1 cellular context compared by ENCODE assay signal in the genomic region with DNA sequence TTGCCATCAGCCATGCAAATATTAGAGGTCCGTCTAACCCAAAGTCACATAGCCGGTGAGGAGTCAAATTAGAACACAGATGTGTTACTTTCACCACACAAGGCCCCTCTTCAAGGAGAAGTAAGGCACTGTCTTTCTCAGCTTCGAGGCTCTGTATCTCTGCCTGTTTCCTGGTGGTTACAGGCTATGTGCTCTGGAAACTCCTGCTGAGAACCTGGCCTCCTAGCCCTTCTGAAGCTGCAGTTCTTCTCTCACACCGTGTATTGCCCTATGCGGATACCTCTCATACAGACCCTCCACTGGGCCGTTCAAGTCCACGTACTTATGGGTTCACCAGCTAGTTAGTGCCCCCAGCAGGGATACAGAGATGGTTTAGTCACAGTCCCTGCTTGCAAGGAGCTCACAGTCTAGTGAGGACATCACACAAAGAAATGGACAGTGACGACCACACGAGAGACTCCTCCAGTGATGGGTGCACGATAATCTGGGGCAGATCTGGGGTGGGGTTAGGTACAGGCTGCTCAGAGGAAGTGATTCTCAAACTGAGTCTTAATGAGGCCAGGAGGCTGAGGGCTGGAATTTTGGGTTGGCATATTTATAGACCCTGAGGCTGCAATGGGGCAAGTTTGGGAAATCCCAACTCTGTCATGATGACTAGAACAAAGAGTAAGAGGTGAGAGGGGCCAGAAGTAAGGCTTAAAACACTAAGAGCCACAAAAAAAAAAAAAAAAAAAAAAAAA.
TF ChIP-seq lines count a peak whose summit lies in the region.

No MANE protein-coding gene starts in this region.

TF ChIP-seq in GM12878, 131 proteins besides CTCF, POLR2A, EP300 and RAD21 (continued from another document and continues in another):
- TF ChIP-seq, protein P1, sequence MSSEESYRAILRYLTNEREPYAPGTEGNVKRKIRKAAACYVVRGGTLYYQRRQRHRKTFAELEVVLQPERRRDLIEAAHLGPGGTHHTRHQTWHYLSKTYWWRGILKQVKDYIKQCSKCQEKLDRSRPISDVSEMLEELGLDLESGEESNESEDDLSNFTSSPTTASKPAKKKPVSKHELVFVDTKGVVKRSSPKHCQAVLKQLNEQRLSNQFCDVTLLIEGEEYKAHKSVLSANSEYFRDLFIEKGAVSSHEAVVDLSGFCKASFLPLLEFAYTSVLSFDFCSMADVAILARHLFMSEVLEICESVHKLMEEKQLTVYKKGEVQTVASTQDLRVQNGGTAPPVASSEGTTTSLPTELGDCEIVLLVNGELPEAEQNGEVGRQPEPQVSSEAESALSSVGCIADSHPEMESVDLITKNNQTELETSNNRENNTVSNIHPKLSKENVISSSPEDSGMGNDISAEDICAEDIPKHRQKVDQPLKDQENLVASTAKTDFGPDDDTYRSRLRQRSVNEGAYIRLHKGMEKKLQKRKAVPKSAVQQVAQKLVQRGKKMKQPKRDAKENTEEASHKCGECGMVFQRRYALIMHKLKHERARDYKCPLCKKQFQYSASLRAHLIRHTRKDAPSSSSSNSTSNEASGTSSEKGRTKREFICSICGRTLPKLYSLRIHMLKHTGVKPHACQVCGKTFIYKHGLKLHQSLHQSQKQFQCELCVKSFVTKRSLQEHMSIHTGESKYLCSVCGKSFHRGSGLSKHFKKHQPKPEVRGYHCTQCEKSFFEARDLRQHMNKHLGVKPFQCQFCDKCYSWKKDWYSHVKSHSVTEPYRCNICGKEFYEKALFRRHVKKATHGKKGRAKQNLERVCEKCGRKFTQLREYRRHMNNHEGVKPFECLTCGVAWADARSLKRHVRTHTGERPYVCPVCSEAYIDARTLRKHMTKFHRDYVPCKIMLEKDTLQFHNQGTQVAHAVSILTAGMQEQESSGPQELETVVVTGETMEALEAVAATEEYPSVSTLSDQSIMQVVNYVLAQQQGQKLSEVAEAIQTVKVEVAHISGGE (CRISPR knock-in tag; IDR thresholded peaks at IDR 0.05) = no peak
- TF ChIP-seq SP1 (IDR thresholded peaks at IDR 0.05; ENCODE audit: low read depth, low read length) (peak; percentile 34), PAX8 (IDR thresholded peaks at IDR 0.05) (no peak), PAX5 (IDR thresholded peaks at IDR 0.05; ENCODE audit: borderline replicate concordance, low read depth, low read length) (peak; percentile 39; the same call in 1 of the 2 replicates), PML (IDR thresholded peaks at IDR 0.05; ENCODE audit: low read length) (peak; percentile 60), POLR2AphosphoS2 (IDR thresholded peaks at IDR 0.05; ENCODE audit: low read depth, low read length) (no peak), NFIC (IDR thresholded peaks at IDR 0.05; ENCODE audit: low read depth, low read length) (peak; percentile 82), LARP7 (IDR thresholded peaks at IDR 0.05) (peak; percentile 50; the same call in 1 of the 2 replicates), NFYA (IDR thresholded peaks at IDR 0.05; ENCODE audit: borderline replicate concordance, low read depth, low read length) (no peak), STAT1 (conservative IDR thresholded peaks at IDR 0.05) (0 out of 2 replicates have a peak, but pooled peaks have one; percentile 45), SRF (IDR thresholded peaks at IDR 0.05; ENCODE audit: low read depth in 2 of 2, low read length in 2 of 2) (no peak), ESRRA (IDR thresholded peaks at IDR 0.05; ENCODE audit: low read length) (no peak), STAT3 (IDR thresholded peaks at IDR 0.05; ENCODE audit: low read depth, low read length) (0 out of 2 replicates have a peak, but pooled peaks have one; percentile 25), BRCA1 (IDR thresholded peaks at IDR 0.05; ENCODE audit: low read depth, low read length) (no peak), SMAD5 (IDR thresholded peaks at IDR 0.05; ENCODE audit: low read depth) (peak; percentile 66; the same call in 1 of the 2 replicates), YY1 (IDR thresholded peaks at IDR 0.05; ENCODE audit: low read depth, low read length) (no peak), KLF5 (IDR thresholded peaks at IDR 0.05; ENCODE audit: partially characterized antibody) (peak; percentile 26), MTA2 (IDR thresholded peaks at IDR 0.05; ENCODE audit: low read depth) (peak; percentile 82), CHD4 (IDR thresholded peaks at IDR 0.05) (no peak), CREB1 (IDR thresholded peaks at IDR 0.05; ENCODE audit: low read depth) (peak; percentile 62), CREM (IDR thresholded peaks at IDR 0.05; ENCODE audit: low read depth) (peak; percentile 50), BHLHE40 (IDR thresholded peaks at IDR 0.05; ENCODE audit: borderline replicate concordance in 1 of 2, low read depth in 2 of 2, low read length in 1 of 2) (peak; percentile 26 to 39; a peak in 2 of 4 replicates), JUNB (IDR thresholded peaks at IDR 0.05) (peak; percentile 77), HDAC2 (IDR thresholded peaks at IDR 0.05) (no peak), RELA (IDR thresholded peaks at IDR 0.05; ENCODE audit: borderline replicate concordance, partially characterized antibody) (peak; percentile 91), IRF4 (IDR thresholded peaks at IDR 0.05; ENCODE audit: low read depth, low read length) (peak; percentile 73)
- TF ChIP-seq, protein P2, sequence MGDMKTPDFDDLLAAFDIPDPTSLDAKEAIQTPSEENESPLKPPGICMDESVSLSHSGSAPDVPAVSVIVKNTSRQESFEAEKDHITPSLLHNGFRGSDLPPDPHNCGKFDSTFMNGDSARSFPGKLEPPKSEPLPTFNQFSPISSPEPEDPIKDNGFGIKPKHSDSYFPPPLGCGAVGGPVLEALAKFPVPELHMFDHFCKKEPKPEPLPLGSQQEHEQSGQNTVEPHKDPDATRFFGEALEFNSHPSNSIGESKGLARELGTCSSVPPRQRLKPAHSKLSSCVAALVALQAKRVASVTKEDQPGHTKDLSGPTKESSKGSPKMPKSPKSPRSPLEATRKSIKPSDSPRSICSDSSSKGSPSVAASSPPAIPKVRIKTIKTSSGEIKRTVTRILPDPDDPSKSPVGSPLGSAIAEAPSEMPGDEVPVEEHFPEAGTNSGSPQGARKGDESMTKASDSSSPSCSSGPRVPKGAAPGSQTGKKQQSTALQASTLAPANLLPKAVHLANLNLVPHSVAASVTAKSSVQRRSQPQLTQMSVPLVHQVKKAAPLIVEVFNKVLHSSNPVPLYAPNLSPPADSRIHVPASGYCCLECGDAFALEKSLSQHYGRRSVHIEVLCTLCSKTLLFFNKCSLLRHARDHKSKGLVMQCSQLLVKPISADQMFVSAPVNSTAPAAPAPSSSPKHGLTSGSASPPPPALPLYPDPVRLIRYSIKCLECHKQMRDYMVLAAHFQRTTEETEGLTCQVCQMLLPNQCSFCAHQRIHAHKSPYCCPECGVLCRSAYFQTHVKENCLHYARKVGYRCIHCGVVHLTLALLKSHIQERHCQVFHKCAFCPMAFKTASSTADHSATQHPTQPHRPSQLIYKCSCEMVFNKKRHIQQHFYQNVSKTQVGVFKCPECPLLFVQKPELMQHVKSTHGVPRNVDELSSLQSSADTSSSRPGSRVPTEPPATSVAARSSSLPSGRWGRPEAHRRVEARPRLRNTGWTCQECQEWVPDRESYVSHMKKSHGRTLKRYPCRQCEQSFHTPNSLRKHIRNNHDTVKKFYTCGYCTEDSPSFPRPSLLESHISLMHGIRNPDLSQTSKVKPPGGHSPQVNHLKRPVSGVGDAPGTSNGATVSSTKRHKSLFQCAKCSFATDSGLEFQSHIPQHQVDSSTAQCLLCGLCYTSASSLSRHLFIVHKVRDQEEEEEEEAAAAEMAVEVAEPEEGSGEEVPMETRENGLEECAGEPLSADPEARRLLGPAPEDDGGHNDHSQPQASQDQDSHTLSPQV (IDR thresholded peaks at IDR 0.05) = no peak
- TF ChIP-seq, protein P3, sequence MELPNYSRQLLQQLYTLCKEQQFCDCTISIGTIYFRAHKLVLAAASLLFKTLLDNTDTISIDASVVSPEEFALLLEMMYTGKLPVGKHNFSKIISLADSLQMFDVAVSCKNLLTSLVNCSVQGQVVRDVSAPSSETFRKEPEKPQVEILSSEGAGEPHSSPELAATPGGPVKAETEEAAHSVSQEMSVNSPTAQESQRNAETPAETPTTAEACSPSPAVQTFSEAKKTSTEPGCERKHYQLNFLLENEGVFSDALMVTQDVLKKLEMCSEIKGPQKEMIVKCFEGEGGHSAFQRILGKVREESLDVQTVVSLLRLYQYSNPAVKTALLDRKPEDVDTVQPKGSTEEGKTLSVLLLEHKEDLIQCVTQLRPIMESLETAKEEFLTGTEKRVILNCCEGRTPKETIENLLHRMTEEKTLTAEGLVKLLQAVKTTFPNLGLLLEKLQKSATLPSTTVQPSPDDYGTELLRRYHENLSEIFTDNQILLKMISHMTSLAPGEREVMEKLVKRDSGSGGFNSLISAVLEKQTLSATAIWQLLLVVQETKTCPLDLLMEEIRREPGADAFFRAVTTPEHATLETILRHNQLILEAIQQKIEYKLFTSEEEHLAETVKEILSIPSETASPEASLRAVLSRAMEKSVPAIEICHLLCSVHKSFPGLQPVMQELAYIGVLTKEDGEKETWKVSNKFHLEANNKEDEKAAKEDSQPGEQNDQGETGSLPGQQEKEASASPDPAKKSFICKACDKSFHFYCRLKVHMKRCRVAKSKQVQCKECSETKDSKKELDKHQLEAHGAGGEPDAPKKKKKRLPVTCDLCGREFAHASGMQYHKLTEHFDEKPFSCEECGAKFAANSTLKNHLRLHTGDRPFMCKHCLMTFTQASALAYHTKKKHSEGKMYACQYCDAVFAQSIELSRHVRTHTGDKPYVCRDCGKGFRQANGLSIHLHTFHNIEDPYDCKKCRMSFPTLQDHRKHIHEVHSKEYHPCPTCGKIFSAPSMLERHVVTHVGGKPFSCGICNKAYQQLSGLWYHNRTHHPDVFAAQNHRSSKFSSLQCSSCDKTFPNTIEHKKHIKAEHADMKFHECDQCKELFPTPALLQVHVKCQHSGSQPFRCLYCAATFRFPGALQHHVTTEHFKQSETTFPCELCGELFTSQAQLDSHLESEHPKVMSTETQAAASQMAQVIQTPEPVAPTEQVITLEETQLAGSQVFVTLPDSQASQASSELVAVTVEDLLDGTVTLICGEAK (IDR thresholded peaks at IDR 0.05; ENCODE audit: borderline replicate concordance) = no peak
- TF ChIP-seq, protein P4, sequence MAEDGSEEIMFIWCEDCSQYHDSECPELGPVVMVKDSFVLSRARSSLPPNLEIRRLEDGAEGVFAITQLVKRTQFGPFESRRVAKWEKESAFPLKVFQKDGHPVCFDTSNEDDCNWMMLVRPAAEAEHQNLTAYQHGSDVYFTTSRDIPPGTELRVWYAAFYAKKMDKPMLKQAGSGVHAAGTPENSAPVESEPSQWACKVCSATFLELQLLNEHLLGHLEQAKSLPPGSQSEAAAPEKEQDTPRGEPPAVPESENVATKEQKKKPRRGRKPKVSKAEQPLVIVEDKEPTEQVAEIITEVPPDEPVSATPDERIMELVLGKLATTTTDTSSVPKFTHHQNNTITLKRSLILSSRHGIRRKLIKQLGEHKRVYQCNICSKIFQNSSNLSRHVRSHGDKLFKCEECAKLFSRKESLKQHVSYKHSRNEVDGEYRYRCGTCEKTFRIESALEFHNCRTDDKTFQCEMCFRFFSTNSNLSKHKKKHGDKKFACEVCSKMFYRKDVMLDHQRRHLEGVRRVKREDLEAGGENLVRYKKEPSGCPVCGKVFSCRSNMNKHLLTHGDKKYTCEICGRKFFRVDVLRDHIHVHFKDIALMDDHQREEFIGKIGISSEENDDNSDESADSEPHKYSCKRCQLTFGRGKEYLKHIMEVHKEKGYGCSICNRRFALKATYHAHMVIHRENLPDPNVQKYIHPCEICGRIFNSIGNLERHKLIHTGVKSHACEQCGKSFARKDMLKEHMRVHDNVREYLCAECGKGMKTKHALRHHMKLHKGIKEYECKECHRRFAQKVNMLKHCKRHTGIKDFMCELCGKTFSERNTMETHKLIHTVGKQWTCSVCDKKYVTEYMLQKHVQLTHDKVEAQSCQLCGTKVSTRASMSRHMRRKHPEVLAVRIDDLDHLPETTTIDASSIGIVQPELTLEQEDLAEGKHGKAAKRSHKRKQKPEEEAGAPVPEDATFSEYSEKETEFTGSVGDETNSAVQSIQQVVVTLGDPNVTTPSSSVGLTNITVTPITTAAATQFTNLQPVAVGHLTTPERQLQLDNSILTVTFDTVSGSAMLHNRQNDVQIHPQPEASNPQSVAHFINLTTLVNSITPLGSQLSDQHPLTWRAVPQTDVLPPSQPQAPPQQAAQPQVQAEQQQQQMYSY (CRISPR knock-in tag; IDR thresholded peaks at IDR 0.05) = no peak
- TF ChIP-seq, protein P5, sequence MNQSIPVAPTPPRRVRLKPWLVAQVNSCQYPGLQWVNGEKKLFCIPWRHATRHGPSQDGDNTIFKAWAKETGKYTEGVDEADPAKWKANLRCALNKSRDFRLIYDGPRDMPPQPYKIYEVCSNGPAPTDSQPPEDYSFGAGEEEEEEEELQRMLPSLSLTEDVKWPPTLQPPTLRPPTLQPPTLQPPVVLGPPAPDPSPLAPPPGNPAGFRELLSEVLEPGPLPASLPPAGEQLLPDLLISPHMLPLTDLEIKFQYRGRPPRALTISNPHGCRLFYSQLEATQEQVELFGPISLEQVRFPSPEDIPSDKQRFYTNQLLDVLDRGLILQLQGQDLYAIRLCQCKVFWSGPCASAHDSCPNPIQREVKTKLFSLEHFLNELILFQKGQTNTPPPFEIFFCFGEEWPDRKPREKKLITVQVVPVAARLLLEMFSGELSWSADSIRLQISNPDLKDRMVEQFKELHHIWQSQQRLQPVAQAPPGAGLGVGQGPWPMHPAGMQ (IDR thresholded peaks at IDR 0.05; ENCODE audit: borderline replicate concordance) = no peak
- TF ChIP-seq, protein P6, sequence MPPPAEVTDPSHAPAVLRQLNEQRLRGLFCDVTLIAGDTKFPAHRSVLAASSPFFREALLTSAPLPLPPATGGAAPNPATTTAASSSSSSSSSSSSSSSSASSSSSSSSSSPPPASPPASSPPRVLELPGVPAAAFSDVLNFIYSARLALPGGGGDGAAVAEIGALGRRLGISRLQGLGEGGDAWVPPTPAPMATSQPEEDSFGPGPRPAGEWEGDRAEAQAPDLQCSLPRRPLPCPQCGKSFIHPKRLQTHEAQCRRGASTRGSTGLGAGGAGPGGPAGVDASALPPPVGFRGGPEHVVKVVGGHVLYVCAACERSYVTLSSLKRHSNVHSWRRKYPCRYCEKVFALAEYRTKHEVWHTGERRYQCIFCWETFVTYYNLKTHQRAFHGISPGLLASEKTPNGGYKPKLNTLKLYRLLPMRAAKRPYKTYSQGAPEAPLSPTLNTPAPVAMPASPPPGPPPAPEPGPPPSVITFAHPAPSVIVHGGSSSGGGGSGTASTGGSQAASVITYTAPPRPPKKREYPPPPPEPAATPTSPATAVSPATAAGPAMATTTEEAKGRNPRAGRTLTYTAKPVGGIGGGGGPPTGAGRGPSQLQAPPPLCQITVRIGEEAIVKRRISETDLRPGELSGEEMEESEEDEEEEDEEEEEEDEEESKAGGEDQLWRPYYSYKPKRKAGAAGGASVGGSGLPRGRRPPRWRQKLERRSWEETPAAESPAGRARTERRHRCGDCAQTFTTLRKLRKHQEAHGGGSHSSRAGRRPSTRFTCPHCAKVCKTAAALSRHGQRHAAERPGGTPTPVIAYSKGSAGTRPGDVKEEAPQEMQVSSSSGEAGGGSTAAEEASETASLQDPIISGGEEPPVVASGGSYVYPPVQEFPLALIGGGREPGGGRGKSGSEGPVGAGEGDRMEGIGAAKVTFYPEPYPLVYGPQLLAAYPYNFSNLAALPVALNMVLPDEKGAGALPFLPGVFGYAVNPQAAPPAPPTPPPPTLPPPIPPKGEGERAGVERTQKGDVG (CRISPR knock-in tag; IDR thresholded peaks at IDR 0.05) = no peak
